ENCODE assay signal across 26 cellular contexts in the genomic region with DNA sequence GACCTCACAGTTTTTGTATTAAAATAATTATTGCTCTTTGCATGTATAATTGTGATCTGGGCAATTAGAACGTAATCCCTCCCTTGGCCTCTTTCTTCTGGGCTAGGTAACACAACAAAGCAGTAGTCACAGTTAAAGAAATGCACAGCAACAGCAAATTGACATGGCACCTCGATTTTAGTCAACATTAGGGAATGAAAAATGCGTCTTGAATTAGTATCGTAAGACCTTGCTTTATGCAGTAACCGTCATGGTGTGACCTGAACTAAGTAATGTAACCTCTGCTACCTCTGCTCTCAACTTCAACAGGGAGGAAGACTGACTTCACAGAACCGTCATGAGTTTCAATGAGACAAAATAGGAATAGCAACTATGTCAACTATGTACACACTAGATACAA.
DNase-seq lines count a peak whose midpoint lies in the region; ATAC-seq, FAIRE-seq and TF ChIP-seq lines count a peak whose summit lies in the region.
"Had no signal": no experiment of that assay in that cellular context is flagged by ENCODE, and none has a peak within 500 bp of the region (broad histone marks: within the 10 kb centered on the region; RNA-seq: fewer than 3 reads in every experiment).

No MANE protein-coding gene starts in this region.

- no peak for FAIRE-seq in K562 (lab: Jason Lieb, UNC)
- FAIRE-seq: A204.1, GM12878, GM12892, GM18507 had no signal

- BruUV-seq in K562 (replicated peaks; lab: Mats Ljungman, UMichigan), result no TSS peak

- TF ChIP-seq EP300 in K562 (IDR thresholded peaks at IDR 0.05; ENCODE audit: low read length) (no peak), esophagus muscularis mucosa (IDR thresholded peaks at IDR 0.05) (no peak)

- ATAC-seq in K562 (no peak), GM19397 (IDR thresholded peaks at IDR 0.05; ENCODE audit: unreplicated experiment) (no peak), HG03108 (IDR thresholded peaks at IDR 0.05; ENCODE audit: unreplicated experiment) (no peak)
- no peak for ATAC-seq in stimulated activated effector memory CD8-positive, alpha-beta T cell treated with anti-CD3 and anti-CD28 coated beads, Interleukin-12 subunit alpha, Interleukin-12 subunit beta, amount 100 ng/mL, for 72 hours
- ATAC-seq: GM12878 had no signal

- no peak overlapping the region for H3K4me3 Mint-ChIP-seq in stimulated activated effector memory CD8-positive, alpha-beta T cell treated with anti-CD3 and anti-CD28 coated beads, Interleukin-12 subunit alpha, Interleukin-12 subunit beta, amount 100 ng/mL, for 72 hours
- H3K4me3 Mint-ChIP-seq: CD14-positive monocyte; CD4-positive, alpha-beta memory T cell; CD4-positive, CD25-positive, alpha-beta regulatory T cell; CD8-positive, alpha-beta memory T cell had no signal

- no peaks in the 10 kb centered on the region for H4K20me1 ChIP-seq in K562 (replicated peaks; ENCODE audit: control insufficient read depth, insufficient read depth, low read length)
- H4K20me1 ChIP-seq: BLaER1 had no signal

- no peak overlapping the region for H3K9ac ChIP-seq in K562 (ENCODE audit: insufficient read depth in 1 of 2, low read depth in 2 of 2, low read length in 2 of 2)
- H3K9ac ChIP-seq: BLaER1 had no signal

- no peaks in the 10 kb centered on the region for H3K79me2 ChIP-seq in K562 (ENCODE audit: control insufficient read depth, insufficient read depth, low read length)

- H3K27me3 ChIP-seq in K562 (ENCODE audit: control insufficient read depth in 2 of 2, insufficient read depth in 2 of 2, low read length in 2 of 2) (no peaks in the 10 kb centered on the region), esophagus muscularis mucosa (no peaks in the 10 kb centered on the region)
- H3K27me3 ChIP-seq: BE2C, BLaER1 had no signal

- DNase-seq in K562 (ENCODE audit: extremely low read depth in 1 of 4, low spot score in 3 of 4), result no peak
- DNase-seq in esophagus muscularis mucosa (ENCODE audit: extremely low spot score), result peak; percentile 60
- no peak for DNase-seq in stimulated activated effector memory CD8-positive, alpha-beta T cell treated with anti-CD3 and anti-CD28 coated beads, Interleukin-12 subunit alpha, Interleukin-12 subunit beta, amount 100 ng/mL, for 72 hours (ENCODE audit: low spot score in 2 of 2)
- DNase-seq: 8988T; ACHN; BE2C; C1 segment of cervical spinal cord; CD4-positive, alpha-beta memory T cell; CD4-positive, CD25-positive, alpha-beta regulatory T cell; CD8-positive, alpha-beta memory T cell; COR-L47; DMS 273 treated with DMSO at 0.1 percent for 48 hours; DMS153; DMS53; DMS79; DND-41; EL; GDM1 had no signal

- H3K9me1 ChIP-seq in K562 (ENCODE audit: control insufficient read depth, insufficient read depth, low read length), result no peaks in the 10 kb centered on the region

- 73% methylated on average over 6 of the region's 6 CpGs for WGBS in K562 (ENCODE audit: insufficient coverage, low coverage, missing lambda C conversion rate)
- 79% methylated on average over 6 of the region's 6 CpGs for WGBS in esophagus muscularis mucosa

- no peaks in the 10 kb centered on the region for H3K4me1 Mint-ChIP-seq in stimulated activated effector memory CD8-positive, alpha-beta T cell treated with anti-CD3 and anti-CD28 coated beads, Interleukin-12 subunit alpha, Interleukin-12 subunit beta, amount 100 ng/mL, for 72 hours
- H3K4me1 Mint-ChIP-seq: CD14-positive monocyte; CD4-positive, CD25-positive, alpha-beta regulatory T cell; CD8-positive, alpha-beta memory T cell had no signal

- no peak overlapping the region for H3K4me2 ChIP-seq in K562 (ENCODE audit: insufficient read depth, low read length)
- H3K4me2 ChIP-seq: BLaER1 had no signal

- peaks cover 6% of the 10 kb centered on the region; the same call in 2 of the 3 replicates for H3K36me3 ChIP-seq in K562 (ENCODE audit: control insufficient read depth, insufficient read depth, low read length)
- H3K36me3 ChIP-seq in esophagus muscularis mucosa, result no peaks in the 10 kb centered on the region
- H3K36me3 ChIP-seq: BE2C, BLaER1 had no signal

- no peaks in the 10 kb centered on the region for H3K36me3 Mint-ChIP-seq in stimulated activated effector memory CD8-positive, alpha-beta T cell treated with anti-CD3 and anti-CD28 coated beads, Interleukin-12 subunit alpha, Interleukin-12 subunit beta, amount 100 ng/mL, for 72 hours
- H3K36me3 Mint-ChIP-seq: CD14-positive monocyte; CD4-positive, alpha-beta memory T cell; CD4-positive, CD25-positive, alpha-beta regulatory T cell; CD8-positive, alpha-beta memory T cell had no signal

- H2AFZ ChIP-seq in K562 (ENCODE audit: low read depth, low read length), result peak overlapping the region; percentile 36; the same call in 1 of the 2 replicates

- H3K27ac ChIP-seq in K562 (ENCODE audit: extremely low read depth, low read depth, low read length) (no peak overlapping the region), esophagus muscularis mucosa (replicated peaks in 1 of 4) (no peak overlapping the region)
- H3K27ac ChIP-seq: BLaER1 had no signal

- H3K27ac Mint-ChIP-seq in stimulated activated effector memory CD8-positive, alpha-beta T cell treated with anti-CD3 and anti-CD28 coated beads, Interleukin-12 subunit alpha, Interleukin-12 subunit beta, amount 100 ng/mL, for 72 hours, result no peak overlapping the region
- H3K27ac Mint-ChIP-seq: CD14-positive monocyte; CD4-positive, CD25-positive, alpha-beta regulatory T cell; CD8-positive, alpha-beta memory T cell had no signal

- CTCF ChIA-PET in K562 (lab: Yijun Ruan, JAX; ENCODE audit: low intra/inter-chr PET ratio), result no interaction called here

- H3K4me3 ChIP-seq in K562 (no peak overlapping the region), esophagus muscularis mucosa (no peak overlapping the region)
- H3K4me3 ChIP-seq: BLaER1, GM12878 had no signal

- H3K4me1 ChIP-seq in K562 (replicated peaks in 1 of 2; ENCODE audit: control insufficient read depth in 2 of 2, insufficient read depth in 2 of 2, low read length in 2 of 2) (peaks cover 14 to 78% of the 10 kb centered on the region in 2 experiments), esophagus muscularis mucosa (no peaks in the 10 kb centered on the region)
- H3K4me1 ChIP-seq: BE2C had no signal

- TF ChIP-seq CTCF in K562 (IDR thresholded peaks at IDR 0.05 in 2 of 3, conservative IDR thresholded peaks at IDR 0.05 in 1 of 3; ENCODE audit: insufficient read depth in 2 of 3, low read depth in 1 of 3, low read length in 3 of 3), result no peak
- TF ChIP-seq CTCF in esophagus muscularis mucosa (IDR thresholded peaks at IDR 0.05), result no peak

- TF ChIP-seq RAD21 in K562 (CRISPR knock-in tag; conservative IDR thresholded peaks at IDR 0.05 in 1 of 2, IDR thresholded peaks at IDR 0.05 in 1 of 2), result no peak

- H3K9me3 ChIP-seq in K562 (replicated peaks; ENCODE audit: control insufficient read depth, insufficient read depth, low read depth, low read length) (peaks cover 19% of the 10 kb centered on the region), esophagus muscularis mucosa (no peaks in the 10 kb centered on the region)
- H3K9me3 ChIP-seq: BE2C, BLaER1 had no signal

- in situ Hi-C loops in K562 (cut with MboI), result no loop called here

- POLR2A ChIA-PET in K562 (lab: Yijun Ruan, JAX), result no interaction called here

- intact Hi-C loops in K562 (cut with micrococcal nuclease) (loop anchor here (5.0 kb wide), 1 partner anchor 106 kb away; no protein-coding TSS in a partner anchor), esophagus muscularis mucosa (cut with DNase I) (no loop called here)

- no peaks in the 10 kb centered on the region for H3K9me3 Mint-ChIP-seq in stimulated activated effector memory CD8-positive, alpha-beta T cell treated with anti-CD3 and anti-CD28 coated beads, Interleukin-12 subunit alpha, Interleukin-12 subunit beta, amount 100 ng/mL, for 72 hours
- H3K9me3 Mint-ChIP-seq: CD8-positive, alpha-beta memory T cell had no signal

- no peak for TF ChIP-seq POLR2A in K562 (conservative IDR thresholded peaks at IDR 0.05)
- TF ChIP-seq POLR2A in esophagus muscularis mucosa (IDR thresholded peaks at IDR 0.05; ENCODE audit: low read depth), result no peak

TF ChIP-seq in K562, 482 proteins besides CTCF, POLR2A, EP300 and RAD21 (continues in another document):
- peak; percentile 14; the same call in 1 of the 2 replicates for TF ChIP-seq ZNF197 (CRISPR knock-in tag; IDR thresholded peaks at IDR 0.05; ENCODE audit: low read depth)
- TF ChIP-seq KLF6 (CRISPR knock-in tag; IDR thresholded peaks at IDR 0.05; ENCODE audit: borderline replicate concordance), result peak; percentile 63; the same call in 1 of the 2 replicates
- no peak for TF ChIP-seq HDAC6 (IDR thresholded peaks at IDR 0.05; ENCODE audit: low read depth, low read length)
- TF ChIP-seq, protein P1, sequence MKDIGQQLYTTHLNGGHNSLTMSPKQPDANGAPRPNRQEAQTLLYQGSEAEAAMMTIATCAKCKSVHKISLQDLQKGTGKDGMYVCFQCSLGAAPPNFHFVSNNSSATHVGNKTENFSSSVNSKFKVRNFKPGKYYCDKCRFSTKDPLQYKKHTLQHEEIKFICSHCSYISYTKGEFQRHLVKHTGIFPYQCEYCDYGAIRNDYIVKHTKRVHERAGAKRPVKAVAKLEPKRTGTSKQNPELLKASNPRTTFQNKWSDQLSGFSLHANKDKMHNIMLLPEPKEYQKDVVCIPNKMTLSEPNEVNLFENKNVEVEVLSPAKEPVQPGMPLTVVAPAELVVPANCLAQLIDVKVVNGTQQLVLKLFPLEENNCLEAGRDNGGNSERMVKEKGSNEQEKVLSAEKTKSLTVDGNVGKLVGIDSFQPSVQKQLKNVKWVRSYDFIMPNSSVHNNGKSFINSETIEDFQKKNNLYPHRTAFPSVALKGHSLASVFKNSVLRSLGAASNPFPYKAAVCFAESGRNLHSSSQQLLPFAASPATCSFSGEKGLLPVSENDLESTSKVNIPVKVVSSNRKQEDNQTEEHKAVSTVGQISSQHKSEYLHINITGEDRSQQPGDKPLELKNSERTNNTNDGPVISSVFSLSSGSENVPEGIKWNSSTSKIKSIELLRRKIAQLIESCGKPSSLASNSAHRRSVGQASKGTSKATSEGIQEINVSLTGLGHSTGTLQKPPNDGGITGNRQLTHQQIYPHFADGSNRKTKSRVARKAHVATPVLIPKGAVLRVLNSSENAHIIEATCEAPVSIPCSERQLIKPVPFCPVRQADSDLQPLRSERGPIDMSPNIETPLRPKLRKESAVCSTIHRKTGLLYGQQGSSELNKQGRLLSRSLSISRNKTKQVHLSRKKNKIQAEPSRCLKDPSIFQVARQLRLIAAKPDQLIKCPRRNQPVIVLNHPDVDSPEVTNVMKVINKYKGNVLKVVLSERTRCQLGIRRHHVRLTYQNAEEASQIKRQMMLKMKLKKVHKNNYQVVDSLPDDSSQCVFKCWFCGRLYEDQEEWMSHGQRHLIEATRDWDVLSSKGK (CRISPR knock-in tag; IDR thresholded peaks at IDR 0.05), result 0 out of 2 replicates have a peak, but pooled peaks have one; percentile 47
- TF ChIP-seq NFXL1 (CRISPR knock-in tag; IDR thresholded peaks at IDR 0.05), result 0 out of 2 replicates have a peak, but pooled peaks have one; percentile 52
- no peak for TF ChIP-seq TFAM (CRISPR knock-in tag; conservative IDR thresholded peaks at IDR 0.05)
- no peak for TF ChIP-seq NR2C1 (IDR thresholded peaks at IDR 0.05)
- peak; percentile 32; the same call in 1 of the 2 replicates for TF ChIP-seq NR2C1 (tag; IDR thresholded peaks at IDR 0.05)
